21 cellular contexts compared by ENCODE assay signal in genomic region chr1:114540202-114540601, GRCh38.
"Had no signal": no experiment of that assay in that cellular context is flagged by ENCODE, and none has a peak within 500 bp of the region (broad histone marks: within the 10 kb centered on the region; RNA-seq: fewer than 3 reads in every experiment).

No MANE protein-coding gene starts in this region.

- ATAC-seq: esophagus mucosa; heart left ventricle; mucosa of descending colon; naive thymus-derived CD8-positive, alpha-beta T cell had no signal

- H3K27ac ChIP-seq: dorsolateral prefrontal cortex, heart left ventricle, neutrophil, sigmoid colon, skin epidermis, stomach, thoracic aorta, transverse colon had no signal

- H3K36me3 ChIP-seq: heart left ventricle, neutrophil, sigmoid colon, stomach, thoracic aorta, transverse colon had no signal

- DNase-seq: cortex of kidney; dorsolateral prefrontal cortex; effector CD8-positive, alpha-beta T cell; heart left ventricle; hippocampal formation; kidney glomerular epithelial cell; mucosa of descending colon; naive thymus-derived CD8-positive, alpha-beta T cell; sigmoid colon; stimulated activated CD4-positive, alpha-beta T cell treated with anti-CD3 and anti-CD28 coated beads, Interleukin-2, amount 100 ng/mL, for 24 hours; stimulated activated CD4-positive, alpha-beta T cell treated with anti-CD3 and anti-CD28 coated beads, Interleukin-4, amount 100 ng/mL, for 4 hours; stimulated activated naive CD4-positive, alpha-beta T cell; stomach; substantia nigra; transverse colon had no signal

- H3K4me3 Mint-ChIP-seq: naive thymus-derived CD8-positive, alpha-beta T cell had no signal

- H3K27me3 ChIP-seq: dorsolateral prefrontal cortex, heart left ventricle, sigmoid colon, stomach, transverse colon had no signal

- H3K36me3 Mint-ChIP-seq: naive thymus-derived CD8-positive, alpha-beta T cell had no signal

- H3K4me3 ChIP-seq: dorsolateral prefrontal cortex, heart left ventricle, mucosa of descending colon, sigmoid colon, skin epidermis, stomach, thoracic aorta, transverse colon had no signal

- H3K4me1 ChIP-seq: heart left ventricle, sigmoid colon, stomach, transverse colon had no signal

- FAIRE-seq: frontal cortex, islet of Langerhans had no signal

- H3K9me3 ChIP-seq: heart left ventricle, mucosa of descending colon, neutrophil, sigmoid colon, stomach, thoracic aorta, transverse colon had no signal

- H3K9me3 Mint-ChIP-seq: naive thymus-derived CD8-positive, alpha-beta T cell had no signal
